8 cellular contexts compared by ENCODE assay signal in the genomic region with DNA sequence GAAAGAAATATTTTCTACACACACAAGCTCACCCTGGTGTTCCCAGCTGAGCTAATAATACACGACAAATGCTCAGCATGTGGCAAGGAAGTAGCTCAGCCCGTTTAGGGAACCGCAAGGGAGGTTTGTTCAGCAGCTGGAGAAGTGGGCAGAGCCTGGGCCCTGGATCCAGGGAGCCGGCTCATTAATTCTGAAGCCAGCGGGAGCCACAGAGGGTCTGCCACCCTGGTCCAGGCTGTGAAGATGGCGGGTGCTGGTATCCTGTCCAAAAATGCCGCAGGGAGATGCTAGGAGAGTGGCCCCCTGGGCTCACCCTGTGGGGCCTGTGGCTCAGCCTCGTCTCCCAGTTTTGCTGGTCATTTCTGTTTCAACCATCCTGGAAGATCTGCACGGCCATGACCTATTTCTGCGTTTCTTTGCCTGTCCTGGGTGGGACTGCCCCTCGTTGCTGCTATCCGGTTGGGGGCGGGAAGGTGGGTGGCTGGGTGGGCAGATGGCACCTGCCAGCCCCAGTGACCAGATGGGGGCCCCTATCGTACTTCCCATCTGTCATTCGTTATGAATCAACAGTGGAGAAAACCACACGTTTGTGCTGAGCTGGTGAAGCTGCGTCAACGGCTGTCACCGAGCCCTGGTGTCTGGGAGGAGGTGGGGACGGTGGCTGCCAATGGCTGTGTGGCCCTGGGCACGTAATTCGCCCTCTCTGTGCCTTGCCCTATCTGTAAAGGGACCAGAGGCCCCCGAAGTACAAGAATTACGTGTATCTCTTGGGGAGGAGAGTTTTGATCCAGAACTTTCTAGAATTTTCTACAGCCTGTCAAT. TPM values are rescaled to one million over a fixed set of nuclear protein-coding genes. Genes with fewer than 3 reads are reported as not detected.
DNase-seq lines count a peak whose midpoint lies in the region; ATAC-seq and TF ChIP-seq lines count a peak whose summit lies in the region.

No MANE protein-coding gene starts in this region.

- H3K4me3 ChIP-seq in BLaER1 (peak overlapping the region; percentile 51), colonic mucosa (no peak overlapping the region), transverse colon (no peak overlapping the region)

- H3K4me2 ChIP-seq in BLaER1, result peak overlapping the region; percentile 97

- intact Hi-C loops in colonic mucosa (cut with DNase I), result no loop called here
- intact Hi-C loops in transverse colon (cut with DNase I; ENCODE audit: low total_unique reads), result no loop called here

- H3K9ac ChIP-seq in BLaER1, result peak overlapping the region; percentile 82
- H3K9ac ChIP-seq in colonic mucosa (ENCODE audit: low read depth in 2 of 2, low read length in 2 of 2), result peak overlapping the region in 1 of 2 donors; percentile 27

- H3K4me1 ChIP-seq in BLaER1 (peaks cover 78% of the 10 kb centered on the region), colonic mucosa (no peaks in the 10 kb centered on the region), transverse colon (peaks cover 0 to 8% (median 1%) of the 10 kb centered on the region in 4 donors)

- TF ChIP-seq EP300 in transverse colon (IDR thresholded peaks at IDR 0.05; ENCODE audit: low read depth), result no peak

- WGBS in transverse colon (ENCODE audit: low coverage in 1 of 2), 2 donors, result 52% methylated on average over 24 of the region's 24 CpGs; no CpG with 5 or more reads in 1 of the 2 donors

- H3K27me3 ChIP-seq in BLaER1 (no peaks in the 10 kb centered on the region), colonic mucosa (no peaks in the 10 kb centered on the region), transverse colon (peaks cover 3% of the 10 kb centered on the region)

- TF ChIP-seq POLR2A in transverse colon (IDR thresholded peaks at IDR 0.05), result no peak

- in situ Hi-C loops in transverse colon (cut with MboI; ENCODE audit: low pct_ligation_motif_present in 1 of 4, low pct_unique_long_range_greater_than_20kb in 1 of 4, low sequenced_read_pairs in 3 of 4), result no loop called here

- H3K27ac ChIP-seq in BLaER1, result peak overlapping the region; percentile 98
- H3K27ac ChIP-seq in colonic mucosa, result peak overlapping the region; percentile 40
- peak overlapping the region; percentile 48 to 57 (median 50) for H3K27ac ChIP-seq in transverse colon

- peaks cover 1% of the 10 kb centered on the region; the same call in 1 of the 2 replicates for H3K36me3 ChIP-seq in BLaER1
- H3K36me3 ChIP-seq in colonic mucosa, result no peaks in the 10 kb centered on the region
- no peaks in the 10 kb centered on the region for H3K36me3 ChIP-seq in transverse colon

- TF ChIP-seq CTCF in colonic mucosa (IDR thresholded peaks at IDR 0.05), result no peak
- no peak for TF ChIP-seq CTCF in omental fat pad (IDR thresholded peaks at IDR 0.05)
- TF ChIP-seq CTCF in transverse colon (IDR thresholded peaks at IDR 0.05), result no peak

- no peaks in the 10 kb centered on the region for H4K20me1 ChIP-seq in BLaER1

- H3K9me3 ChIP-seq in BLaER1 (no peaks in the 10 kb centered on the region), colonic mucosa (no peaks in the 10 kb centered on the region), transverse colon (no peaks in the 10 kb centered on the region)

- DNase-seq in NCI-H1694 treated with DMSO at 0.1 percent for 48 hours (lab: John Stamatoyannopoulos, UW), result peak; percentile 81
- DNase-seq in activated CD4-positive, alpha-beta T cell treated with anti-CD3 and anti-CD28 coated beads for 4 hours, result peak; percentile 71 to 81
- no peak for DNase-seq in colonic mucosa
- DNase-seq in omental fat pad (ENCODE audit: low spot score), result no peak
- peak; percentile 47 for DNase-seq in transverse colon
- no peak for DNase-seq in COLO829 (ENCODE audit: low spot score)

- peak; percentile 43 for ATAC-seq in GM21367 (IDR thresholded peaks at IDR 0.05; ENCODE audit: unreplicated experiment)
- peak; percentile 22 for ATAC-seq in omental fat pad (ENCODE audit: low FRiP score)

RNA-seq across cellular contexts. Expression of a gene that starts 2.7 kb away (rescaled TPM):
- total RNA-seq in colonic mucosa (1 to 10 TPM; 1.6 to 6.6 TPM), omental fat pad (10 to 100 TPM; 10.2 to 33.7 (median 10.8) TPM), transverse colon (1 to 10 TPM in 2 of 4 donors, not detected in 2; 1.9 to 2.2 TPM)

RNA-seq across cellular contexts. Expression of a gene that starts 39.0 kb away (rescaled TPM):
- total RNA-seq in colonic mucosa, result 100 to 1,000 TPM; 197 to 215 TPM
- total RNA-seq in omental fat pad, result 10 to 100 TPM; 36.9 to 58.2 (median 43.5) TPM
- 100 to 1,000 TPM; 160 to 467 (median 242) TPM for total RNA-seq in transverse colon

RNA-seq across cellular contexts. Expression of a gene that starts 45.4 kb away (rescaled TPM):
- total RNA-seq in colonic mucosa (1 to 10 TPM in 1 of 2 donors, under 1 TPM in 1; 0.96 to 1.1 TPM), omental fat pad (10 to 100 TPM in 1 of 4 donors, 1 to 10 TPM in 3; 1.1 to 35.3 (median 9.4) TPM), transverse colon (10 to 100 TPM in 1 of 4 donors, 1 to 10 TPM in 1, under 1 TPM in 1, not detected in 1; 0.68 to 14.6 (median 6.0) TPM)

RNA-seq across cellular contexts. Expression of a gene that starts 52.5 kb away (rescaled TPM):
- total RNA-seq in colonic mucosa (100 to 1,000 TPM in 1 of 2 donors, 10 to 100 TPM in 1; 75.0 to 195 TPM), omental fat pad (10 to 100 TPM; 33.6 to 65.7 (median 41.1) TPM), transverse colon (100 to 1,000 TPM in 2 of 4 donors, 10 to 100 TPM in 2; 65.4 to 142 (median 102) TPM)

Comparison
In these comparisons a context has a peak if more than half of its experiments do, and no peak if none do; other contexts are left out.
1. H3K27ac ChIP-seq: peak in every context shown above with its lines; median percentile 98 in BLaER1; 50 in transverse colon; 40 in colonic mucosa.
2. DNase-seq: peak in NCI-H1694 treated with DMSO at 0.1 percent for 48 hours (single experiment), activated CD4-positive, alpha-beta T cell treated with anti-CD3 and anti-CD28 coated beads for 4 hours (2 of 2) and transverse colon (single experiment); none in colonic mucosa (single experiment), omental fat pad (single experiment) and COLO829 (single experiment).